Comparison of ENCODE assay signal across 20 cellular contexts in the genomic region with DNA sequence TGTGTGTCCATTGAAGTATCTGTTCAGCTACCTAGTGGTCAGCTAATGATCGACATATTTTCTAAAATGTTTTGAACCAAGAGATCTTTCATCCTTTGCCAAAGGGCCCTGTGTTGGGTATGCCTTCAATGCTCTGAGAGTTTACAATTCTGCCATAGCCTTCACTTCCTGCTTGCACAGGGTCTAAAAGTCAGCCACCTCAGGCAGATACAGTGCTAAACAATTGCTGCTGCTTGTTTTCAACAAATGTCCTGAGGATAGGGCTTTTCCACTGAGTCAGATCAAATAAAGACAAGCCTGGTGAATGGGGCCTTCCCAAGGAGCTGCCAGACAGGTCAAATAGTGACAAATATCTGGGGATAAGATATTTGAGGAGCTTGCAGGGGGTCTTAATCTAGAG. TPM values are rescaled to one million over a fixed set of nuclear protein-coding genes. Genes with fewer than 3 reads are reported as not detected.
A peak's percentile ranks its signal among the peaks of the same experiment; 100 is the strongest.
DNase-seq lines count a peak whose midpoint lies in the region; ATAC-seq, FAIRE-seq and TF ChIP-seq lines count a peak whose summit lies in the region.
"Had no signal": no experiment of that assay in that cellular context is flagged by ENCODE, and none has a peak within 500 bp of the region (broad histone marks: within the 10 kb centered on the region; RNA-seq: fewer than 3 reads in every experiment).

No MANE protein-coding gene starts in this region.

- H3K79me2 ChIP-seq in HepG2 (ENCODE audit: insufficient read depth, low read length): no peaks in the 10 kb centered on the region

- no peak for DNase-seq in HepG2 (ENCODE audit: low spot score)
- DNase-seq in right lobe of liver: no peak
- DNase-seq in Panc1 (ENCODE audit: low read depth, low spot score): no peak
- no peak for DNase-seq in endodermal cell
- DNase-seq in superior temporal gyrus (ENCODE audit: extremely low spot score): no peak
- no peak for DNase-seq in Ammon's horn (ENCODE audit: low spot score)
- no peak for DNase-seq in NCI-H748 (lab: John Stamatoyannopoulos, UW; ENCODE audit: unreplicated experiment)
- DNase-seq: ACHN; AML-193; C1 segment of cervical spinal cord; Caco-2; CD4-positive, alpha-beta memory T cell; DMS153; DND-41; H7; HCEC 1CT had no signal

- H3K27ac ChIP-seq in HepG2 (ENCODE audit: extremely low read length, insufficient read depth, low read length) (no peak overlapping the region), right lobe of liver (no peak overlapping the region), Panc1 (ENCODE audit: low read length) (no peak overlapping the region), endodermal cell (ENCODE audit: low read depth, low read length) (no peak overlapping the region)
- H3K27ac ChIP-seq: 22Rv1 had no signal

- peaks cover 12% of the 10 kb centered on the region for H3K4me1 Mint-ChIP-seq in endodermal cell

- H4K20me1 ChIP-seq in HepG2 (ENCODE audit: insufficient read depth, low read length): no peaks in the 10 kb centered on the region

- POLR2A ChIA-PET in HepG2 (lab: Yijun Ruan, JAX): no interaction called here
- POLR2A ChIA-PET in Panc1 (lab: Charles Lee): no interaction called here

- peaks cover 51% of the 10 kb centered on the region for H3K9me3 Mint-ChIP-seq in endodermal cell
- H3K9me3 Mint-ChIP-seq: GM23338 had no signal

- BruUV-seq in HepG2 (replicated peaks; lab: Mats Ljungman, UMichigan): no TSS peak
- no TSS peak for BruUV-seq in Panc1 (replicated peaks; lab: Mats Ljungman, UMichigan)

- TF ChIP-seq EP300 in HepG2 (IDR thresholded peaks at IDR 0.05; ENCODE audit: low read depth in 2 of 2, low read length in 2 of 2) (no peak), HepG2 (CRISPR knock-in tag; IDR thresholded peaks at IDR 0.05; ENCODE audit: borderline replicate concordance) (no peak)

- peaks cover 39% of the 10 kb centered on the region for H3K36me3 Mint-ChIP-seq in endodermal cell (ENCODE audit: low read depth)

- H2AFZ ChIP-seq in HepG2 (ENCODE audit: low read length): no peak overlapping the region
- H2AFZ ChIP-seq: GM23338 had no signal

- H3K27ac Mint-ChIP-seq in endodermal cell: peak overlapping the region; percentile 22
- H3K27ac Mint-ChIP-seq: CD4-positive, alpha-beta memory T cell; GM23338 had no signal

- no peak for ATAC-seq in HepG2
- ATAC-seq in right lobe of liver: no peak
- peak; percentile 62 for ATAC-seq in Panc1
- ATAC-seq: GM23338 had no signal

- H3K9ac ChIP-seq in HepG2 (ENCODE audit: insufficient read depth, low read depth, low read length) (no peak overlapping the region), endodermal cell (ENCODE audit: extremely low read depth, low read length, poor library complexity, severe bottlenecking) (peak overlapping the region; percentile 3)

- TF ChIP-seq RAD21 in HepG2 (CRISPR knock-in tag; IDR thresholded peaks at IDR 0.05): no peak

- TF ChIP-seq POLR2A in HepG2 (IDR thresholded peaks at IDR 0.05; ENCODE audit: insufficient read depth in 1 of 2, low read depth in 2 of 2, low read length in 2 of 2) (no peak), right lobe of liver (IDR thresholded peaks at IDR 0.05) (no peak)

- FAIRE-seq in HepG2 (lab: Jason Lieb, UNC): peak; percentile 67
- FAIRE-seq: A204.1, G401.6 had no signal

- no peak overlapping the region for H3K4me3 Mint-ChIP-seq in endodermal cell
- H3K4me3 Mint-ChIP-seq: CD4-positive, alpha-beta memory T cell; GM23338 had no signal

- TF ChIP-seq CTCF in HepG2 (CRISPR knock-in tag; IDR thresholded peaks at IDR 0.05): no peak
- TF ChIP-seq CTCF in right lobe of liver (IDR thresholded peaks at IDR 0.05): no peak
- TF ChIP-seq CTCF in Panc1 (IDR thresholded peaks at IDR 0.05): no peak
- TF ChIP-seq CTCF in endodermal cell (conservative IDR thresholded peaks at IDR 0.05): no peak

- in situ Hi-C loops in HepG2 (cut with HindIII; ENCODE audit: extremely low pct_ligation_motif_present, low pct_unique_long_range_greater_than_20kb) (no loop called here), Panc1 (cut with HindIII; ENCODE audit: low pct_unique_long_range_greater_than_20kb, low sequenced_read_pairs) (no loop called here)

- no peak overlapping the region for H3K4me2 ChIP-seq in HepG2 (ENCODE audit: low read depth, low read length)
- H3K4me2 ChIP-seq: GM23338 had no signal

- H3K9me3 ChIP-seq in HepG2 (ENCODE audit: low read length) (no peaks in the 10 kb centered on the region), right lobe of liver (no peaks in the 10 kb centered on the region), Panc1 (ENCODE audit: control insufficient read depth, insufficient read depth, low read depth, low read length) (peaks cover 4% of the 10 kb centered on the region; the same call in 1 of the 2 replicates), endodermal cell (ENCODE audit: control insufficient read depth, low read length) (peaks cover 33% of the 10 kb centered on the region)
- H3K9me3 ChIP-seq: Caco-2 had no signal

- 88% methylated on average over 1 of the region's 1 CpG for WGBS in HepG2 (ENCODE audit: low lambda C conversion rate)
- 78% methylated on average over 1 of the region's 1 CpG for WGBS in right lobe of liver (ENCODE audit: insufficient coverage, low coverage, low lambda C conversion rate, missing lambda C conversion rate)
- 83 to 90% methylated on average over 1 of the region's 1 CpG for WGBS in endodermal cell (ENCODE audit: insufficient coverage in 1 of 2, insufficient read length in 1 of 2), 2 experiments

- intact Hi-C loops in HepG2 (cut with micrococcal nuclease; ENCODE audit: unreplicated experiment) (no loop called here), right lobe of liver (cut with DNase I) (no loop called here), Panc1 (cut with micrococcal nuclease; ENCODE audit: unreplicated experiment) (no loop called here)

- CTCF ChIA-PET in HepG2 (lab: Yijun Ruan, JAX; ENCODE audit: low intra/inter-chr PET ratio, low total read pairs): no interaction called here
- CTCF ChIA-PET in Panc1 (lab: Charles Lee): no interaction called here

- H3K27me3 ChIP-seq in HepG2 (ENCODE audit: control insufficient read depth in 1 of 2, insufficient read depth in 2 of 2, low read length in 2 of 2): no peaks in the 10 kb centered on the region
- no peaks in the 10 kb centered on the region for H3K27me3 ChIP-seq in right lobe of liver
- no peaks in the 10 kb centered on the region for H3K27me3 ChIP-seq in Panc1 (ENCODE audit: control insufficient read depth, insufficient read depth, low read length)
- H3K27me3 ChIP-seq in endodermal cell (ENCODE audit: control insufficient read depth, insufficient read depth, low read length, poor library complexity, severe bottlenecking): no peaks in the 10 kb centered on the region

- H3K27me3 Mint-ChIP-seq in endodermal cell (ENCODE audit: insufficient read depth): no peaks in the 10 kb centered on the region
- H3K27me3 Mint-ChIP-seq: CD4-positive, alpha-beta memory T cell had no signal

- no peaks in the 10 kb centered on the region for H3K36me3 ChIP-seq in HepG2 (replicated peaks in 1 of 2; ENCODE audit: control insufficient read depth in 1 of 2, insufficient read depth in 2 of 2, low read length in 2 of 2)
- H3K36me3 ChIP-seq in right lobe of liver: no peaks in the 10 kb centered on the region
- no peaks in the 10 kb centered on the region for H3K36me3 ChIP-seq in Panc1 (ENCODE audit: control insufficient read depth, insufficient read depth, low read length)
- H3K36me3 ChIP-seq in endodermal cell (ENCODE audit: control insufficient read depth, insufficient read depth, low read length): peaks cover 17% of the 10 kb centered on the region

- H3K4me1 ChIP-seq in HepG2 (ENCODE audit: insufficient read depth, low read length) (no peaks in the 10 kb centered on the region), right lobe of liver (no peaks in the 10 kb centered on the region), Panc1 (ENCODE audit: control insufficient read depth, insufficient read depth, low read length) (no peaks in the 10 kb centered on the region), endodermal cell (ENCODE audit: control insufficient read depth, insufficient read depth, low read length) (no peaks in the 10 kb centered on the region)
- H3K4me1 ChIP-seq: Caco-2 had no signal

- H3K4me3 ChIP-seq in HepG2 (replicated peaks in 1 of 3; ENCODE audit: insufficient read depth in 1 of 3, low read depth in 2 of 3, low read length in 3 of 3) (no peak overlapping the region), right lobe of liver (no peak overlapping the region), Panc1 (ENCODE audit: low read depth in 2 of 2, low read length in 2 of 2) (no peak overlapping the region), endodermal cell (ENCODE audit: low read length) (peak overlapping the region; percentile 62)
- H3K4me3 ChIP-seq: GM23338 had no signal

RNA-seq across cellular contexts. Expression of a gene that starts 16.7 kb away (rescaled TPM):
- total RNA-seq in HepG2 (2016; rRNA removed; fragmentation: Illumina TruSeq; extraction: Trizol) (7.5 and 8.6 TPM in 2 replicates), right lobe of liver (1 to 10 TPM; 3.1 to 3.9 (median 3.4) TPM), Panc1 (2021; ENCODE audit: unreplicated experiment) (15.0 TPM), endodermal cell (10 to 100 TPM; 26.8 to 62.2 TPM)
- 1.1 and 1.5 TPM in 2 replicates for total RNA-seq in HepG2 (2016; cell fraction: cytosol; rRNA removed; fragmentation: Illumina TruSeq; extraction: Trizol; ENCODE audit: low read depth)
- 7.4 and 9.7 TPM in 2 replicates for total RNA-seq in HepG2 (2016; cell fraction: insoluble cytoplasmic fraction; rRNA removed; fragmentation: Illumina TruSeq; extraction: Trizol)
- 3.4 and 4.0 TPM in 2 replicates for total RNA-seq in HepG2 (2016; cell fraction: membrane; rRNA removed; fragmentation: Illumina TruSeq; extraction: Trizol)
- 8.1 and 9.4 TPM in 2 replicates for total RNA-seq in HepG2 (2016; cell fraction: nucleus; rRNA removed; fragmentation: Illumina TruSeq; extraction: Trizol)
- polyA plus RNA-seq in HepG2 (2011; rRNA removed): 1.8 and 3.1 TPM in 2 replicates
- 1.2 and 1.6 TPM in 2 replicates for polyA plus RNA-seq in HepG2 (2011; cell fraction: cytosol; rRNA removed)
- 1.7 and 2.0 TPM in 2 replicates for polyA plus RNA-seq in HepG2 (2011; cell fraction: nucleus; rRNA removed)
- polyA plus RNA-seq in HepG2 (2012): 1.7 and 2.6 TPM in 2 replicates
- polyA plus RNA-seq in HepG2 (2016; cell fraction: cytosol; fragmentation: Illumina TruSeq; extraction: Trizol; ENCODE audit: low read depth): 1.0 and 1.4 TPM in 2 replicates
- polyA plus RNA-seq in HepG2 (2016; cell fraction: insoluble cytoplasmic fraction; fragmentation: Illumina TruSeq; extraction: Trizol; ENCODE audit: low read depth): 9.1 and 9.4 TPM in 2 replicates
- polyA plus RNA-seq in HepG2 (2016; cell fraction: membrane; fragmentation: Illumina TruSeq; extraction: Trizol; ENCODE audit: low read depth): 2.3 and 2.6 TPM in 2 replicates
- 6.1 and 6.2 TPM in 2 replicates for polyA plus RNA-seq in HepG2 (2016; cell fraction: nucleus; fragmentation: Illumina TruSeq; extraction: Trizol; ENCODE audit: insufficient read depth, low read depth)
- 6.0 and 12.4 TPM in 2 replicates for polyA minus RNA-seq in HepG2 (2011; rRNA and poly(A)+ RNA removed; ENCODE audit: low replicate concordance)
- polyA minus RNA-seq in HepG2 (2011; cell fraction: cytosol; rRNA and poly(A)+ RNA removed): 1.5 and 1.9 TPM in 2 replicates
- 10.1 and 13.5 TPM in 2 replicates for polyA minus RNA-seq in HepG2 (2011; cell fraction: nucleus; rRNA and poly(A)+ RNA removed)
- polyA plus RNA-seq in Panc1 (2012; ENCODE audit: insufficient read length): 7.5 TPM
- polyA plus RNA-seq in endodermal cell (2013, experiment 1 of 2): 12.2 TPM
- 12.2 TPM for polyA plus RNA-seq in endodermal cell (2013, experiment 2 of 2)

RNA-seq across cellular contexts. Expression of a gene that starts 57.5 kb away (rescaled TPM):
- total RNA-seq in HepG2 (2016; rRNA removed; fragmentation: Illumina TruSeq; extraction: Trizol) (0.02 and 0.15 TPM in 2 replicates), right lobe of liver (under 1 TPM in 4 of 6 experiments, not detected in 2; 0.09 to 0.29 (median 0.14) TPM), Panc1 (2021; ENCODE audit: unreplicated experiment) (not detected), endodermal cell (under 1 TPM; 0.29 TPM)
- not detected in 2 replicates for total RNA-seq in HepG2 (2016; cell fraction: cytosol; rRNA removed; fragmentation: Illumina TruSeq; extraction: Trizol; ENCODE audit: low read depth)
- total RNA-seq in HepG2 (2016; cell fraction: insoluble cytoplasmic fraction; rRNA removed; fragmentation: Illumina TruSeq; extraction: Trizol): 0.02 TPM in 1 of 2 replicates, not detected in the other
- total RNA-seq in HepG2 (2016; cell fraction: membrane; rRNA removed; fragmentation: Illumina TruSeq; extraction: Trizol): not detected in 2 replicates
- 0.06 TPM in 1 of 2 replicates, not detected in the other for total RNA-seq in HepG2 (2016; cell fraction: nucleus; rRNA removed; fragmentation: Illumina TruSeq; extraction: Trizol)
- 0.01 TPM in 1 of 2 replicates, not detected in the other for polyA plus RNA-seq in HepG2 (2011; rRNA removed)
- 0.01 TPM in 1 of 2 replicates, not detected in the other for polyA plus RNA-seq in HepG2 (2011; cell fraction: cytosol; rRNA removed)
- polyA plus RNA-seq in HepG2 (2011; cell fraction: nucleus; rRNA removed): not detected in 2 replicates
- polyA plus RNA-seq in HepG2 (2012): not detected in 2 replicates
- polyA plus RNA-seq in HepG2 (2016; cell fraction: cytosol; fragmentation: Illumina TruSeq; extraction: Trizol; ENCODE audit: low read depth): not detected in 2 replicates
- polyA plus RNA-seq in HepG2 (2016; cell fraction: insoluble cytoplasmic fraction; fragmentation: Illumina TruSeq; extraction: Trizol; ENCODE audit: low read depth): 0.04 TPM in 2 replicates
- polyA plus RNA-seq in HepG2 (2016; cell fraction: membrane; fragmentation: Illumina TruSeq; extraction: Trizol; ENCODE audit: low read depth): 0.03 TPM in 1 of 2 replicates, not detected in the other
- 0.11 and 0.16 TPM in 2 replicates for polyA plus RNA-seq in HepG2 (2016; cell fraction: nucleus; fragmentation: Illumina TruSeq; extraction: Trizol; ENCODE audit: insufficient read depth, low read depth)
- polyA minus RNA-seq in HepG2 (2011; rRNA and poly(A)+ RNA removed; ENCODE audit: low replicate concordance): 0.02 TPM in 1 of 2 replicates, not detected in the other
- not detected in 2 replicates for polyA minus RNA-seq in HepG2 (2011; cell fraction: cytosol; rRNA and poly(A)+ RNA removed)
- polyA minus RNA-seq in HepG2 (2011; cell fraction: nucleus; rRNA and poly(A)+ RNA removed): not detected in 2 replicates
- not detected for polyA plus RNA-seq in Panc1 (2012; ENCODE audit: insufficient read length)
- 0.68 TPM for polyA plus RNA-seq in endodermal cell (2013, experiment 1 of 2)
- 0.41 TPM for polyA plus RNA-seq in endodermal cell (2013, experiment 2 of 2)
- total RNA-seq: CD4-positive, alpha-beta memory T cell had no signal
- polyA plus RNA-seq: CD4-positive, alpha-beta memory T cell; GM23338 had no signal
